ENCODE assay signal across 11 cellular contexts in genomic region chr7:25964483-25964961, GRCh38.
DNase-seq lines count a peak whose midpoint lies in the region; ATAC-seq and TF ChIP-seq lines count a peak whose summit lies in the region.
"Had no signal": no experiment of that assay in that cellular context is flagged by ENCODE, and none has a peak within 500 bp of the region (broad histone marks: within the 10 kb centered on the region; RNA-seq: fewer than 3 reads in every experiment).

No MANE protein-coding gene starts in this region.

- peak overlapping the region in 3 of 8 donors; percentile 1 to 13 (median 10) for H3K4me3 Mint-ChIP-seq in naive B cell
- no peak overlapping the region for H3K4me3 Mint-ChIP-seq in type B pancreatic cell
- H3K4me3 Mint-ChIP-seq: activated T-helper 17 cell treated with anti-CD3 and anti-CD28 coated beads, Interleukin-2, amount 50 U/mL, for 72 hours had no signal

- peaks cover 6 to 24% (median 16%) of the 10 kb centered on the region in 3 donors for H3K4me1 Mint-ChIP-seq in naive B cell
- H3K4me1 Mint-ChIP-seq in type B pancreatic cell (ENCODE audit: unreplicated experiment), result peaks cover 6% of the 10 kb centered on the region

- no peaks in the 10 kb centered on the region for H3K36me3 Mint-ChIP-seq in naive B cell
- H3K36me3 Mint-ChIP-seq in type B pancreatic cell, result no peaks in the 10 kb centered on the region

- peaks cover 56 to 79% (median 70%) of the 10 kb centered on the region in 3 donors for H3K27me3 Mint-ChIP-seq in naive B cell
- H3K27me3 Mint-ChIP-seq in type B pancreatic cell, result peaks cover 11% of the 10 kb centered on the region

- peak overlapping the region in 1 of 6 donors; percentile 45 for H3K27ac Mint-ChIP-seq in naive B cell
- H3K27ac Mint-ChIP-seq in type B pancreatic cell, result no peak overlapping the region
- H3K27ac Mint-ChIP-seq: activated T-helper 17 cell treated with anti-CD3 and anti-CD28 coated beads, Interleukin-2, amount 50 U/mL, for 72 hours had no signal

- no peak for TF ChIP-seq CTCF in type B pancreatic cell (conservative IDR thresholded peaks at IDR 0.05)

- no peak for DNase-seq in naive B cell
- DNase-seq in T-helper 1 cell, result no peak
- DNase-seq in NCI-H510A treated with DMSO at 0.1 percent for 48 hours (lab: John Stamatoyannopoulos, UW), result no peak
- no peak for DNase-seq in activated CD8-positive, alpha-beta memory T cell treated with anti-CD3 and anti-CD28 coated beads, Interleukin-2, amount 50 U/mL, for 4 hours
- no peak for DNase-seq in type B pancreatic cell (ENCODE audit: extremely low spot score, unreplicated experiment)
- DNase-seq: NCI-H2107, spleen had no signal

- H3K9me3 Mint-ChIP-seq in naive B cell (peaks cover 0 to 4% (median 0%) of the 10 kb centered on the region in 7 donors), type B pancreatic cell (no peaks in the 10 kb centered on the region)
- H3K9me3 Mint-ChIP-seq: activated T-helper 17 cell treated with anti-CD3 and anti-CD28 coated beads, Interleukin-2, amount 50 U/mL, for 72 hours had no signal

- ATAC-seq in GM18870 (IDR thresholded peaks at IDR 0.05; ENCODE audit: unreplicated experiment) (peak; percentile 29), GM21723 (IDR thresholded peaks at IDR 0.05; ENCODE audit: unreplicated experiment) (peak; percentile 42), HG03432 (IDR thresholded peaks at IDR 0.05; ENCODE audit: unreplicated experiment) (peak; percentile 44), naive B cell (ENCODE audit: low read depth in 2 of 2) (peak; percentile 26 to 42)
- ATAC-seq: activated T-helper 17 cell treated with anti-CD3 and anti-CD28 coated beads, Interleukin-2, amount 50 U/mL, for 72 hours had no signal
